Comparison of ENCODE assay signal across 1 cellular context in genomic region chr3:14561051-14561634, GRCh38.
TF ChIP-seq lines count a peak whose summit lies in the region.

No MANE protein-coding gene starts in this region.

TF ChIP-seq in H1, 55 proteins besides CTCF, POLR2A, EP300 and RAD21:
- TF ChIP-seq SIRT6 (IDR thresholded peaks at IDR 0.05; ENCODE audit: low read length) (no peak), POLR2AphosphoS5 (IDR thresholded peaks at IDR 0.05; ENCODE audit: low read depth, low read length) (no peak), KDM1A (IDR thresholded peaks at IDR 0.05; ENCODE audit: borderline replicate concordance, low read length) (peak; percentile 76; the same call in 1 of the 2 replicates)
